In the genomic region with DNA sequence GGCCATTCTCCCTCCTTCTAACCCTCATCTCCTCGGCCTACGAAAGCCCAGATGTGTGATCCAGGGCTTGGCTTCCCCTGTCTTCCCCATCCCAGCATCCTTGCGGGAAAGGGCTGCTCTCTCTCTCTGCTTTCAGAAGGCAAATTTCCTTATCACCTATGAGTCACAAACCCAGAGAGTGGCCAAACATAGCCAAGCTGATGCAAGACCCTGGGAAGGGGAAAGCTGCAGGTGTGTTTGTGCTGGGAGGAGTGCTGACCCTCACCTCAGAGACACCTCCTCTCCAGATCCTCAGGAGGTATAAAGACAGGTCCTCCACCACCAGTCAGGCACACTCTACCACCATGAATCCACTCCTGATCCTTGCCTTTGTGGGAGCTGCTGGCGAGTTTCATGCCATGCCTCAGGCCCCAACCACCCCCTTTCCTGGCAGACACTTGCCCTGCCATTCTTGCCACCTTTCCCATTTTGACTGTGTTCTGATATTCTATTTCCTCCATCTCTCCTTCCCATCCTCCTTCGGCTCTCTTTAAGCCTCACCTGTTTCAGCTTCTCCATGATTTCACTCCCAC, we compare ENCODE assay signal across 19 cellular contexts. TPM values are rescaled to one million over a fixed set of nuclear protein-coding genes. Genes with fewer than 3 reads are reported as not detected.
"Had no signal": no experiment of that assay in that cellular context is flagged by ENCODE, and none has a peak within 500 bp of the region (broad histone marks: within the 10 kb centered on the region; RNA-seq: fewer than 3 reads in every experiment).

No MANE protein-coding gene starts in this region.

- H3K27ac Mint-ChIP-seq: activated CD8-positive, alpha-beta memory T cell treated with anti-CD3 and anti-CD28 coated beads, Interleukin-2, amount 10 ng/mL, durations not matched to agents 7 days and 5 days; activated T-cell treated with anti-CD3 and anti-CD28 coated beads, Interleukin-2, amount 50 U/mL, for 24 hours; mesothelial cell of epicardium; neural progenitor cell had no signal

- H3K27ac ChIP-seq: breast epithelium, colonic mucosa, gastroesophageal sphincter, neural progenitor cell, parathyroid adenoma, skin epidermis, thyroid gland had no signal

- H3K79me2 ChIP-seq: parathyroid adenoma had no signal

- H3K9me3 Mint-ChIP-seq: activated naive CD4-positive, alpha-beta T cell treated with anti-CD3 and anti-CD28 coated beads, Interleukin-2, amount 50 U/mL, for 72 hours; activated T-cell treated with anti-CD3 and anti-CD28 coated beads, Interleukin-2, amount 50 U/mL, for 24 hours; mesothelial cell of epicardium; neural progenitor cell had no signal

- H2AFZ ChIP-seq: neural progenitor cell, parathyroid adenoma had no signal

- H3K36me3 ChIP-seq: breast epithelium, colonic mucosa, gastroesophageal sphincter, neural progenitor cell, thyroid gland had no signal

- H3K36me3 Mint-ChIP-seq: activated CD8-positive, alpha-beta memory T cell treated with anti-CD3 and anti-CD28 coated beads, Interleukin-2, amount 10 ng/mL, durations not matched to agents 7 days and 5 days; activated naive CD4-positive, alpha-beta T cell treated with anti-CD3 and anti-CD28 coated beads, Interleukin-2, amount 50 U/mL, for 72 hours; mesothelial cell of epicardium; neural progenitor cell had no signal

- H3K27me3 Mint-ChIP-seq: activated T-cell treated with anti-CD3 and anti-CD28 coated beads, Interleukin-2, amount 50 U/mL, for 24 hours had no signal

- DNase-seq: activated CD4-positive, alpha-beta T cell treated with anti-CD3 and anti-CD28 coated beads, Interleukin-2, amount 50 U/mL, for 4 hours; activated CD4-positive, CD25-positive, alpha-beta regulatory T cell treated with anti-CD3 and anti-CD28 coated beads, Interleukin-2, amount 50 U/mL, for 72 hours; activated CD8-positive, alpha-beta memory T cell treated with anti-CD3 and anti-CD28 coated beads, Interleukin-2, amount 10 ng/mL, durations not matched to agents 7 days and 5 days; activated effector memory CD4-positive, alpha-beta T cell treated with Interleukin-2 at 50 U/mL for 16 hours; activated T-cell treated with anti-CD3 and anti-CD28 coated beads, Interleukin-2, amount 50 U/mL, for 24 hours; amygdala; colonic mucosa; hippocampal formation; SW 1271; thyroid gland had no signal

- ATAC-seq: activated CD8-positive, alpha-beta memory T cell treated with anti-CD3 and anti-CD28 coated beads, Interleukin-2, amount 10 ng/mL, durations not matched to agents 7 days and 5 days; activated naive CD4-positive, alpha-beta T cell treated with anti-CD3 and anti-CD28 coated beads, Interleukin-2, amount 50 U/mL, for 72 hours; gastroesophageal sphincter had no signal

- H3K4me1 ChIP-seq: breast epithelium, colonic mucosa, gastroesophageal sphincter, neural progenitor cell, parathyroid adenoma, thyroid gland had no signal

- H3K4me2 ChIP-seq: neural progenitor cell had no signal

- H3K4me1 Mint-ChIP-seq: activated CD8-positive, alpha-beta memory T cell treated with anti-CD3 and anti-CD28 coated beads, Interleukin-2, amount 10 ng/mL, durations not matched to agents 7 days and 5 days; mesothelial cell of epicardium; neural progenitor cell had no signal

- H3K4me3 Mint-ChIP-seq: activated CD8-positive, alpha-beta memory T cell treated with anti-CD3 and anti-CD28 coated beads, Interleukin-2, amount 10 ng/mL, durations not matched to agents 7 days and 5 days; activated T-cell treated with anti-CD3 and anti-CD28 coated beads, Interleukin-2, amount 50 U/mL, for 24 hours; mesothelial cell of epicardium; neural progenitor cell had no signal

- H3K9me3 ChIP-seq: breast epithelium, colonic mucosa, gastroesophageal sphincter, thyroid gland had no signal

- H3K27me3 ChIP-seq: breast epithelium, colonic mucosa, gastroesophageal sphincter, neural progenitor cell, thyroid gland had no signal

- H3K4me3 ChIP-seq: breast epithelium, colonic mucosa, gastroesophageal sphincter, neural progenitor cell, skin epidermis, thyroid gland had no signal

RNA-seq across cellular contexts. Expression of gene PRSS2, which starts 10.6 kb away (rescaled TPM):
- total RNA-seq: activated CD8-positive, alpha-beta memory T cell treated with anti-CD3 and anti-CD28 coated beads, Interleukin-2, amount 10 ng/mL, durations not matched to agents 7 days and 5 days; breast epithelium; endothelial cell of umbilical vein; gastroesophageal sphincter; mesothelial cell of epicardium; myocyte; thyroid gland had no signal

RNA-seq across cellular contexts. Expression of gene PRSS1, which starts 10.9 kb away (rescaled TPM):
- total RNA-seq: activated CD8-positive, alpha-beta memory T cell treated with anti-CD3 and anti-CD28 coated beads, Interleukin-2, amount 10 ng/mL, durations not matched to agents 7 days and 5 days; activated naive CD4-positive, alpha-beta T cell treated with anti-CD3 and anti-CD28 coated beads, Interleukin-2, amount 50 U/mL, for 72 hours; breast epithelium; endothelial cell of umbilical vein; mesothelial cell of epicardium; myocyte had no signal
